Comparison of ENCODE assay signal across 14 cellular contexts in the genomic region with DNA sequence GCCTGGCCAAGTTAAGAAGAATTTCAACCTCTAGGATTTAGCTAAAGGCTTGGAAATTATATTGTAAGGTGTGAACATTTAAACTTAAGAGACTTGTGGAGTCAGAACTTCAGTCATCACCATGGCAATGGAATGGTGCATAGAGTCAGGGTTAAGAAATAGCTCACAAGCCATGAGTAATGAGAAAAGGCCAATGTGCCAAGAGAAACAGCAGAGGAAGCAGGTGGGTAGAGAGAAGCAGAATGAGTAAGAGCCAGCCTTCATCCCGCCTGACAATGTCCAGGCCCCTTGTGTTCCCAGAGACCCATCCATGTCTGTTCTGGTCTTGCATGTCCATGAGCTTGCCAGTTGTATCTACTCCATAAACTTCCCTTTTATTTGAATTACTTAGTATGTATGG.
A peak's percentile ranks its signal among the peaks of the same experiment; 100 is the strongest.
DNase-seq lines count a peak whose midpoint lies in the region; ATAC-seq and TF ChIP-seq lines count a peak whose summit lies in the region.
"Had no signal": no experiment of that assay in that cellular context is flagged by ENCODE, and none has a peak within 500 bp of the region (broad histone marks: within the 10 kb centered on the region; RNA-seq: fewer than 3 reads in every experiment).

No MANE protein-coding gene starts in this region.

- H3K9me3 ChIP-seq in heart left ventricle = no peaks in the 10 kb centered on the region
- H3K9me3 ChIP-seq in right cardiac atrium (ENCODE audit: control insufficient read depth, low read length) = no peaks in the 10 kb centered on the region
- H3K9me3 ChIP-seq: BLaER1 treated with 17β-estradiol and CSF1 and Interleukin-3, amounts not matched to agents 10 nM and 100 nM; HAP-1 had no signal

- TF ChIP-seq CTCF in heart left ventricle (IDR thresholded peaks at IDR 0.05) = no peak

- DNase-seq in heart left ventricle (no peak), right cardiac atrium (no peak), amniotic epithelial cell (ENCODE audit: low read depth) (peak; percentile 57), iris pigment epithelial cell (ENCODE audit: low read depth) (peak; percentile 36), HuH-7.5 (ENCODE audit: low spot score) (no peak), NCI-H446 (lab: John Stamatoyannopoulos, UW) (no peak), COLO668 (lab: John Stamatoyannopoulos, UW; ENCODE audit: unreplicated experiment) (no peak)
- DNase-seq: 8988T; ACHN; Calu3; CD4-positive, CD25-positive, alpha-beta regulatory T cell; DMS 273 treated with DMSO at 0.1 percent for 48 hours had no signal

- H3K36me3 ChIP-seq in heart left ventricle = no peaks in the 10 kb centered on the region
- H3K36me3 ChIP-seq: BLaER1 treated with 17β-estradiol and CSF1 and Interleukin-3, amounts not matched to agents 10 nM and 100 nM; HAP-1 had no signal

- ATAC-seq in heart left ventricle = peak in 3 of 4 donors; percentile 7 to 77 (median 34)
- ATAC-seq in right cardiac atrium = no peak

- WGBS in heart left ventricle, 4 donors = 82 to 93% (median 90%) methylated on average over 1 of the region's 1 CpG
- WGBS in right cardiac atrium = 96% methylated on average over 1 of the region's 1 CpG

- intact Hi-C loops in heart left ventricle (cut with DNase I) (loop anchor here in 1 of 10 donors (5.0 kb wide), 1 partner anchor 56 kb away; no protein-coding TSS in a partner anchor), right cardiac atrium (cut with DNase I) (no loop called here)

- peaks cover 0 to 4% (median 0%) of the 10 kb centered on the region in 12 donors for H3K4me1 ChIP-seq in heart left ventricle
- H3K4me1 ChIP-seq in right cardiac atrium (ENCODE audit: control insufficient read depth, insufficient read depth, low read length) = no peaks in the 10 kb centered on the region
- H3K4me1 ChIP-seq: BLaER1 treated with 17β-estradiol and CSF1 and Interleukin-3, amounts not matched to agents 10 nM and 100 nM; HAP-1 had no signal

- no peak overlapping the region for H3K4me3 ChIP-seq in heart left ventricle
- no peak overlapping the region for H3K4me3 ChIP-seq in right cardiac atrium (ENCODE audit: low read length)
- H3K4me3 ChIP-seq: BLaER1 treated with 17β-estradiol and CSF1 and Interleukin-3, amounts not matched to agents 10 nM and 100 nM; HAP-1 had no signal

- H3K27me3 ChIP-seq in heart left ventricle (no peaks in the 10 kb centered on the region), right cardiac atrium (ENCODE audit: control insufficient read depth, insufficient read depth) (no peaks in the 10 kb centered on the region)
- H3K27me3 ChIP-seq: BLaER1 treated with 17β-estradiol and CSF1 and Interleukin-3, amounts not matched to agents 10 nM and 100 nM had no signal

- TF ChIP-seq POLR2A in heart left ventricle (IDR thresholded peaks at IDR 0.05) = no peak

- no peak overlapping the region for H3K27ac ChIP-seq in heart left ventricle
- H3K27ac ChIP-seq in right cardiac atrium (ENCODE audit: low read length) = no peak overlapping the region
- H3K27ac ChIP-seq: BLaER1 treated with 17β-estradiol and CSF1 and Interleukin-3, amounts not matched to agents 10 nM and 100 nM had no signal

Comparison
In these comparisons a context has a peak if more than half of its experiments do, and no peak if none do; other contexts are left out.
1. ATAC-seq: peak in heart left ventricle (3 of 4); none in right cardiac atrium (0 of 2).
2. DNase-seq: peak in amniotic epithelial cell (single experiment) and iris pigment epithelial cell (single experiment); none in heart left ventricle (0 of 5), right cardiac atrium (0 of 3), HuH-7.5 (single experiment), NCI-H446 (0 of 2) and COLO668 (single experiment).